In the genomic region with DNA sequence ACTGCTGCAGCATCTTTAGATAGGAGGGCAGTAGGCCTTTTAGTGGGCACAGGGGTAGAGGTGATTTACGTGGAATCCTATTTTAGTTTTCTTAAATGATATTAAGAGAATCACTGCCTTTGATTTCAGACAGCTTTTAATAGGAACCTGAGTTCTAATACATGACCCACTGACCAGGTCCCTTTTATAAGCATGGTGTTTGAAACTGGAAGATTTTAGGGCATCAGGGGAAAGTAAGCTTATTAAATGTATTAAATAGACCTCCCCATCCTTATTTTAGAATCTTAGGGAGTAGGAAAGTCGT, we compare ENCODE assay signal across 8 cellular contexts. TPM values are rescaled to one million over a fixed set of nuclear protein-coding genes. Genes with fewer than 3 reads are reported as not detected.
DNase-seq lines count a peak whose midpoint lies in the region; ATAC-seq and TF ChIP-seq lines count a peak whose summit lies in the region.

No MANE protein-coding gene starts in this region.

- peaks cover 40% of the 10 kb centered on the region for H3K4me1 Mint-ChIP-seq in central memory CD8-positive, alpha-beta T cell

- DNase-seq in right atrium auricular region (ENCODE audit: low spot score) (no peak), left ventricle myocardium superior (no peak), omental fat pad (ENCODE audit: low spot score) (no peak), T1000 (lab: John Stamatoyannopoulos, UW) (no peak), cerebellar nuclear complex (lab: John Stamatoyannopoulos, UW) (no peak), DMS153 (lab: John Stamatoyannopoulos, UW) (no peak)
- DNase-seq in central memory CD8-positive, alpha-beta T cell (ENCODE audit: low spot score in 2 of 2), result no peak

- no peaks in the 10 kb centered on the region for H3K27me3 ChIP-seq in right atrium auricular region
- H3K27me3 ChIP-seq in mucosa of stomach (ENCODE audit: control insufficient read depth, insufficient read depth, low read length), result no peaks in the 10 kb centered on the region

- H3K9me3 ChIP-seq in right atrium auricular region, result no peaks in the 10 kb centered on the region
- no peaks in the 10 kb centered on the region for H3K9me3 ChIP-seq in mucosa of stomach (ENCODE audit: control insufficient read depth, low read length)

- H3K27ac ChIP-seq in right atrium auricular region, result peak overlapping the region; percentile 97 to 99

- intact Hi-C loops in left ventricle myocardium superior (cut with micrococcal nuclease), result no loop called here

- H3K4me3 Mint-ChIP-seq in central memory CD8-positive, alpha-beta T cell, result peak overlapping the region; percentile 96

- peaks cover 29% of the 10 kb centered on the region for H3K36me3 ChIP-seq in right atrium auricular region
- H3K36me3 ChIP-seq in mucosa of stomach (ENCODE audit: control insufficient read depth, insufficient read depth, low read length), result peaks cover 5% of the 10 kb centered on the region

- H3K27ac Mint-ChIP-seq in central memory CD8-positive, alpha-beta T cell (ENCODE audit: low read depth), result peak overlapping the region; percentile 80

- H3K9ac ChIP-seq in mucosa of stomach (ENCODE audit: low read length), result peak overlapping the region; percentile 80

- ATAC-seq in left ventricle myocardium superior, result no peak
- ATAC-seq in central memory CD8-positive, alpha-beta T cell (replicated peaks; ENCODE audit: extremely low read depth, poor library complexity, severe bottlenecking), result no peak
- ATAC-seq in omental fat pad (ENCODE audit: low FRiP score), result no peak

- H3K27me3 Mint-ChIP-seq in central memory CD8-positive, alpha-beta T cell, result no peaks in the 10 kb centered on the region

- H3K4me3 ChIP-seq in right atrium auricular region (peak overlapping the region; percentile 95 to 100), mucosa of stomach (ENCODE audit: low read length) (peak overlapping the region; percentile 72)

- H3K9me3 Mint-ChIP-seq in central memory CD8-positive, alpha-beta T cell, result no peaks in the 10 kb centered on the region

- H3K4me1 ChIP-seq in right atrium auricular region (peaks cover 0 to 34% of the 10 kb centered on the region in 2 donors), mucosa of stomach (ENCODE audit: control insufficient read depth, insufficient read depth, low read length) (peaks cover 3% of the 10 kb centered on the region)

- TF ChIP-seq CTCF in right atrium auricular region (IDR thresholded peaks at IDR 0.05) (no peak), omental fat pad (IDR thresholded peaks at IDR 0.05) (no peak)

- H3K36me3 Mint-ChIP-seq in central memory CD8-positive, alpha-beta T cell (ENCODE audit: insufficient read depth), result peaks cover 43% of the 10 kb centered on the region

RNA-seq across cellular contexts. Expression of a gene that starts 2.0 kb away (rescaled TPM):
- total RNA-seq in right atrium auricular region (10 to 100 TPM; 42.2 to 52.5 TPM), left ventricle myocardium superior (49.1 TPM), omental fat pad (100 to 1,000 TPM in 1 of 4 donors, 10 to 100 TPM in 3; 50.2 to 139 (median 61.9) TPM)

RNA-seq across cellular contexts. Expression of a gene that starts 16.6 kb away (rescaled TPM):
- total RNA-seq in right atrium auricular region, result 10 to 100 TPM; 26.0 to 35.5 TPM
- total RNA-seq in left ventricle myocardium superior, result 48.1 TPM
- total RNA-seq in omental fat pad, result 10 to 100 TPM; 36.6 to 77.6 (median 51.1) TPM

RNA-seq across cellular contexts. Expression of a gene that starts 23.4 kb away (rescaled TPM):
- total RNA-seq in right atrium auricular region (1 to 10 TPM; 8.3 to 9.9 TPM), left ventricle myocardium superior (21.5 TPM), omental fat pad (1 to 10 TPM; 3.1 to 9.3 (median 7.0) TPM)

RNA-seq across cellular contexts. Expression of a gene that starts 53.5 kb away (rescaled TPM):
- 1 to 10 TPM; 1.6 to 2.9 TPM for total RNA-seq in right atrium auricular region
- 3.8 TPM for total RNA-seq in left ventricle myocardium superior
- total RNA-seq in omental fat pad, result 10 to 100 TPM in 1 of 4 donors, 1 to 10 TPM in 3; 3.0 to 16.1 (median 4.4) TPM
